ENCODE assay signal across 8 cellular contexts in the genomic region with DNA sequence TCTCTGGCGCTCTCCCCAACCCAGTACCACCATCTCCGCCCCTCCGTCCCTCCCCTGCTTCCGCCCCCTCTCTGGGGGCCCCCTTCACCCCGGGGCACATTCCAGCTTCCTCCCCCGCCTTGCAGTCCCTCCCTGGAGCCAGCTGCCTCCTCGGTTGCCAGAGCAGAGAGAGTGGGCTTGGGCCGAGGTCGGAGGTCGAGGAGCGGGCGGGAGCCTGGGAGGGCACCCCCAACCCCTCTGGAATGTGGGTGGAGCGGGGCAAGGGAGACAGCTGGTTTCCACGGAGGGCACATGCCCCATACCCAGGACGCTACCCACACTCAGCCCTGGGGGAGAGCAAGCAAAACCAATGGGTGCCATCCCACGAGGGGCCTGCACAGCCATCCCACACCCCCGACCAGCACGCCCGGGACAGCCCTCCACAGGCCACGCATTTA. TPM values are rescaled to one million over a fixed set of nuclear protein-coding genes. Genes with fewer than 3 reads are reported as not detected.
DNase-seq lines count a peak whose midpoint lies in the region; ATAC-seq lines count a peak whose summit lies in the region.

No MANE protein-coding gene starts in this region.

- H3K9me3 Mint-ChIP-seq in stimulated activated naive CD8-positive, alpha-beta T cell treated with anti-CD3 and anti-CD28 coated beads, Interleukin-15, Interleukin-2, amounts not matched to agents 100 ng/mL and 50 ng/mL, for 24 hours = no peaks in the 10 kb centered on the region
- H3K9me3 Mint-ChIP-seq in central memory CD8-positive, alpha-beta T cell = no peaks in the 10 kb centered on the region
- no peaks in the 10 kb centered on the region for H3K9me3 Mint-ChIP-seq in naive B cell

- no peaks in the 10 kb centered on the region for H3K27me3 Mint-ChIP-seq in stimulated activated naive CD8-positive, alpha-beta T cell treated with anti-CD3 and anti-CD28 coated beads, Interleukin-15, Interleukin-2, amounts not matched to agents 100 ng/mL and 50 ng/mL, for 24 hours
- H3K27me3 Mint-ChIP-seq in central memory CD8-positive, alpha-beta T cell = no peaks in the 10 kb centered on the region
- H3K27me3 Mint-ChIP-seq in naive B cell = no peaks in the 10 kb centered on the region

- peak overlapping the region; percentile 52 for H3K27ac Mint-ChIP-seq in stimulated activated naive CD8-positive, alpha-beta T cell treated with anti-CD3 and anti-CD28 coated beads, Interleukin-15, Interleukin-2, amounts not matched to agents 100 ng/mL and 50 ng/mL, for 24 hours
- peak overlapping the region; percentile 100 for H3K27ac Mint-ChIP-seq in central memory CD8-positive, alpha-beta T cell (ENCODE audit: low read depth)
- peak overlapping the region; percentile 97 to 100 (median 99) for H3K27ac Mint-ChIP-seq in naive B cell

- H3K36me3 Mint-ChIP-seq in stimulated activated naive CD8-positive, alpha-beta T cell treated with anti-CD3 and anti-CD28 coated beads, Interleukin-15, Interleukin-2, amounts not matched to agents 100 ng/mL and 50 ng/mL, for 24 hours (ENCODE audit: low read depth) = peaks cover 6% of the 10 kb centered on the region
- H3K36me3 Mint-ChIP-seq in central memory CD8-positive, alpha-beta T cell (ENCODE audit: insufficient read depth) = peaks cover 41% of the 10 kb centered on the region
- H3K36me3 Mint-ChIP-seq in naive B cell = peaks cover 0 to under 1% of the 10 kb centered on the region in 2 donors

- H3K4me3 Mint-ChIP-seq in stimulated activated naive CD8-positive, alpha-beta T cell treated with anti-CD3 and anti-CD28 coated beads, Interleukin-15, Interleukin-2, amounts not matched to agents 100 ng/mL and 50 ng/mL, for 24 hours = peak overlapping the region; percentile 74
- H3K4me3 Mint-ChIP-seq in central memory CD8-positive, alpha-beta T cell = peak overlapping the region; percentile 95
- H3K4me3 Mint-ChIP-seq in naive B cell = peak overlapping the region; percentile 63 to 95 (median 86)

- no peak overlapping the region for H3K27ac ChIP-seq in substantia nigra (ENCODE audit: low read depth, low read length, poor library complexity, severe bottlenecking)

- ATAC-seq in stimulated activated naive CD8-positive, alpha-beta T cell treated with anti-CD3 and anti-CD28 coated beads, Interleukin-15, Interleukin-2, amounts not matched to agents 100 U/mL and 50 U/mL, for 24 hours = no peak
- no peak for ATAC-seq in central memory CD8-positive, alpha-beta T cell (replicated peaks; ENCODE audit: extremely low read depth, poor library complexity, severe bottlenecking)
- ATAC-seq in naive B cell (ENCODE audit: low read depth in 2 of 2) (no peak), GM19463 (IDR thresholded peaks at IDR 0.05; ENCODE audit: unreplicated experiment) (no peak), HG03135 (IDR thresholded peaks at IDR 0.05; ENCODE audit: unreplicated experiment) (no peak), HG02973 (IDR thresholded peaks at IDR 0.05; ENCODE audit: unreplicated experiment) (no peak)

- H3K4me1 Mint-ChIP-seq in stimulated activated naive CD8-positive, alpha-beta T cell treated with anti-CD3 and anti-CD28 coated beads, Interleukin-15, Interleukin-2, amounts not matched to agents 100 ng/mL and 50 ng/mL, for 24 hours (ENCODE audit: low read depth) = peaks cover 74% of the 10 kb centered on the region
- peaks cover 64% of the 10 kb centered on the region for H3K4me1 Mint-ChIP-seq in central memory CD8-positive, alpha-beta T cell
- peaks cover 63 to 84% (median 75%) of the 10 kb centered on the region in 3 donors for H3K4me1 Mint-ChIP-seq in naive B cell

- DNase-seq in stimulated activated naive CD8-positive, alpha-beta T cell treated with anti-CD3 and anti-CD28 coated beads, Interleukin-15, Interleukin-2, amounts not matched to agents 100 U/mL and 50 U/mL, for 24 hours = no peak
- no peak for DNase-seq in central memory CD8-positive, alpha-beta T cell (ENCODE audit: low spot score in 2 of 2)
- DNase-seq in naive B cell = no peak
- no peak for DNase-seq in substantia nigra (lab: John Stamatoyannopoulos, UW)

RNA-seq across cellular contexts. Expression of gene CIRBP, which starts 6.4 kb away (rescaled TPM):
- polyA plus RNA-seq in naive B cell (ENCODE audit: low read depth in 6 of 6) = 100 to 1,000 TPM; 253 to 449 (median 334) TPM

RNA-seq across cellular contexts. Expression of gene FAM174C, which starts 12.6 kb away (rescaled TPM):
- polyA plus RNA-seq in naive B cell (ENCODE audit: low read depth in 6 of 6) = 10 to 100 TPM; 48.9 to 80.0 (median 64.7) TPM

RNA-seq across cellular contexts. Expression of gene MIDN, which starts 14.3 kb away (rescaled TPM):
- polyA plus RNA-seq in naive B cell (ENCODE audit: low read depth in 6 of 6) = 1 to 10 TPM in 5 of 6 donors, under 1 TPM in 1; 0.78 to 5.5 (median 2.7) TPM

RNA-seq across cellular contexts. Expression of gene ATP5F1D, which starts 21.2 kb away (rescaled TPM):
- polyA plus RNA-seq in naive B cell (ENCODE audit: low read depth in 6 of 6) = 100 to 1,000 TPM; 132 to 222 (median 199) TPM

RNA-seq across cellular contexts. Expression of gene EFNA2, which starts 23.0 kb away (rescaled TPM):
- polyA plus RNA-seq in naive B cell (ENCODE audit: low read depth in 6 of 6) = not detected
